38 cellular contexts compared by ENCODE assay signal in the genomic region with DNA sequence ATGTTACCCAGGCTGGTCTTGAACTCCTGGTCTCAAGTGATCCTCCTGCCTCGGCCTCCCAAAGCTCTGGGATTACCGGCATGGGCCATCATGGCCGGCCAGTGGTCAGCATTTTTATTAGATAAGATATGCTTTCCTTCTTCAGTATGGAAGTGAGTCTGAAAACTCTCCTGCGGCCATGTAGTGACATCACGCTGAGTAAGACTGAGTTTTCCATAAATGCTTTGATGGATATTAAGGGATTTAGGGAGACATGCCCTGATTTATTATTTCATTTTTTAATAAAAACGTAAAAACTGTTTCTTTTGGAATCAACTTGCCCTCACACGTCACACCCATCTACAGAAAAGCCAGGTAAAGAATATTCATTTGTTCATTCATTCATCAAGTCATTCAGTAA. TPM values are rescaled to one million over a fixed set of nuclear protein-coding genes. Genes with fewer than 3 reads are reported as not detected.
"Had no signal": no experiment of that assay in that cellular context is flagged by ENCODE, and none has a peak within 500 bp of the region (broad histone marks: within the 10 kb centered on the region; RNA-seq: fewer than 3 reads in every experiment).

No MANE protein-coding gene starts in this region.

- H3K36me3 ChIP-seq: adrenal gland, ascending aorta, brain microvascular endothelial cell, cardiac muscle cell had no signal

- H3K4me3 ChIP-seq: adrenal gland, ascending aorta, body of pancreas, breast epithelium, cardiac muscle cell had no signal

- H3K9me3 ChIP-seq: adrenal gland, ascending aorta, body of pancreas, breast epithelium had no signal

- H3K27ac ChIP-seq: adrenal gland, ascending aorta, body of pancreas, brain microvascular endothelial cell, breast epithelium, cardiac muscle cell had no signal

- ATAC-seq: activated naive CD4-positive, alpha-beta T cell treated with anti-CD3 and anti-CD28 coated beads, Interleukin-2, amount 50 U/mL, for 72 hours; activated naive CD8-positive, alpha-beta T cell treated with anti-CD3 and anti-CD28 coated beads, Interleukin-2, amount 50 U/mL, for 24 hours; activated T-cell treated with anti-CD3 and anti-CD28 coated beads, Interleukin-2, amount 50 U/mL, for 4 hours; activated T-cell treated with anti-CD3 and anti-CD28 coated beads, Interleukin-2, amount 50 U/mL, for 72 hours; activated T-helper 17 cell treated with anti-CD3 and anti-CD28 coated beads, Interleukin-2, amount 50 U/mL, for 72 hours; body of pancreas had no signal

- H3K27me3 Mint-ChIP-seq: activated naive CD4-positive, alpha-beta T cell treated with anti-CD3 and anti-CD28 coated beads, Interleukin-2, amount 10 ng/mL, durations not matched to agents 7 days and 5 days; activated naive CD4-positive, alpha-beta T cell treated with anti-CD3 and anti-CD28 coated beads, Interleukin-2, amount 50 U/mL, for 24 hours; activated naive CD8-positive, alpha-beta T cell treated with anti-CD3 and anti-CD28 coated beads, Interleukin-2, amount 10 ng/mL, durations not matched to agents 7 days and 5 days; activated T-cell treated with anti-CD3 and anti-CD28 coated beads, Interleukin-2, amount 50 U/mL, for 24 hours; brain; central memory CD8-positive, alpha-beta T cell had no signal

- H3K27ac Mint-ChIP-seq: activated naive CD4-positive, alpha-beta T cell treated with anti-CD3 and anti-CD28 coated beads for 36 hours; activated naive CD4-positive, alpha-beta T cell treated with anti-CD3 and anti-CD28 coated beads, Interleukin-2, amount 10 ng/mL, durations not matched to agents 7 days and 5 days; activated naive CD4-positive, alpha-beta T cell treated with anti-CD3 and anti-CD28 coated beads, Interleukin-2, amount 50 U/mL, for 24 hours; activated naive CD4-positive, alpha-beta T cell treated with anti-CD3 and anti-CD28 coated beads, Interleukin-2, amount 50 U/mL, for 72 hours; activated naive CD8-positive, alpha-beta T cell; activated naive CD8-positive, alpha-beta T cell treated with anti-CD3 and anti-CD28 coated beads, Interleukin-2, amount 10 ng/mL, durations not matched to agents 7 days and 5 days; activated naive CD8-positive, alpha-beta T cell treated with anti-CD3 and anti-CD28 coated beads, Interleukin-2, amount 50 U/mL, for 24 hours; activated T-cell treated with anti-CD3 and anti-CD28 coated beads, Interleukin-2, amount 50 U/mL, for 24 hours; activated T-cell treated with anti-CD3 and anti-CD28 coated beads, Interleukin-2, amount 50 U/mL, for 72 hours; activated T-helper 1 cell treated with anti-CD3 and anti-CD28 coated beads, Interleukin-12 subunit alpha, Interleukin-12 subunit beta, Interleukin-2, Interleukin-4 antibody, amounts not matched to agents 30 ng/mL and 10 ng/mL and 1 ng/mL, durations not matched to agents 14 hours and 24 hours and 36 hours; activated T-helper 17 cell treated with anti-CD3 and anti-CD28 coated beads, Interleukin-2, amount 50 U/mL, for 72 hours; activated T-helper 2 cell treated with anti-CD3 and anti-CD28 coated beads, Interferon-gamma antibody, Interleukin-2, Interleukin-4, amounts not matched to agents 10 μg/mL and 5 μg/mL and 100 μg/mL, durations not matched to agents 14 hours and 24 hours and 36 hours had no signal

- H3K4me1 Mint-ChIP-seq: activated naive CD4-positive, alpha-beta T cell treated with anti-CD3 and anti-CD28 coated beads, Interleukin-2, amount 10 ng/mL, durations not matched to agents 7 days and 5 days; activated naive CD4-positive, alpha-beta T cell treated with anti-CD3 and anti-CD28 coated beads, Interleukin-2, amount 50 U/mL, for 24 hours; activated naive CD8-positive, alpha-beta T cell treated with anti-CD3 and anti-CD28 coated beads, Interleukin-2, amount 10 ng/mL, durations not matched to agents 7 days and 5 days; activated naive CD8-positive, alpha-beta T cell treated with anti-CD3 and anti-CD28 coated beads, Interleukin-2, amount 50 U/mL, for 24 hours; activated T-helper 17 cell treated with anti-CD3 and anti-CD28 coated beads, Interleukin-2, amount 50 U/mL, for 72 hours; brain; central memory CD8-positive, alpha-beta T cell had no signal

- H3K4me1 ChIP-seq: adrenal gland, ascending aorta, body of pancreas, breast epithelium had no signal

- H3K27me3 ChIP-seq: adrenal gland, ascending aorta, body of pancreas, brain microvascular endothelial cell, breast epithelium, cardiac muscle cell had no signal

- H3K9me3 Mint-ChIP-seq: activated naive CD4-positive, alpha-beta T cell treated with anti-CD3 and anti-CD28 coated beads for 36 hours; activated naive CD4-positive, alpha-beta T cell treated with anti-CD3 and anti-CD28 coated beads, Interleukin-2, amount 10 ng/mL, durations not matched to agents 7 days and 5 days; activated naive CD4-positive, alpha-beta T cell treated with anti-CD3 and anti-CD28 coated beads, Interleukin-2, amount 50 U/mL, for 24 hours; activated naive CD4-positive, alpha-beta T cell treated with anti-CD3 and anti-CD28 coated beads, Interleukin-2, amount 50 U/mL, for 72 hours; activated naive CD8-positive, alpha-beta T cell treated with anti-CD3 and anti-CD28 coated beads, Interleukin-2, amount 10 ng/mL, durations not matched to agents 7 days and 5 days; activated naive CD8-positive, alpha-beta T cell treated with anti-CD3 and anti-CD28 coated beads, Interleukin-2, amount 50 U/mL, for 24 hours; activated T-cell treated with anti-CD3 and anti-CD28 coated beads, Interleukin-2, amount 50 U/mL, for 24 hours; activated T-cell treated with anti-CD3 and anti-CD28 coated beads, Interleukin-2, amount 50 U/mL, for 4 hours; activated T-cell treated with anti-CD3 and anti-CD28 coated beads, Interleukin-2, amount 50 U/mL, for 72 hours; activated T-helper 1 cell treated with anti-CD3 and anti-CD28 coated beads, Interleukin-12 subunit alpha, Interleukin-12 subunit beta, Interleukin-2, Interleukin-4 antibody, amounts not matched to agents 30 ng/mL and 10 ng/mL and 1 ng/mL, durations not matched to agents 14 hours and 24 hours and 36 hours; activated T-helper 17 cell treated with anti-CD3 and anti-CD28 coated beads, Interleukin-2, amount 50 U/mL, for 72 hours; activated T-helper 2 cell treated with anti-CD3 and anti-CD28 coated beads, Interferon-gamma antibody, Interleukin-2, Interleukin-4, amounts not matched to agents 10 μg/mL and 5 μg/mL and 100 μg/mL, durations not matched to agents 14 hours and 24 hours and 36 hours; brain; central memory CD8-positive, alpha-beta T cell had no signal

- H3K4me3 Mint-ChIP-seq: activated naive CD4-positive, alpha-beta T cell treated with anti-CD3 and anti-CD28 coated beads for 36 hours; activated naive CD4-positive, alpha-beta T cell treated with anti-CD3 and anti-CD28 coated beads, Interleukin-2, amount 10 ng/mL, durations not matched to agents 7 days and 5 days; activated naive CD4-positive, alpha-beta T cell treated with anti-CD3 and anti-CD28 coated beads, Interleukin-2, amount 50 U/mL, for 24 hours; activated naive CD8-positive, alpha-beta T cell; activated naive CD8-positive, alpha-beta T cell treated with anti-CD3 and anti-CD28 coated beads, Interleukin-2, amount 10 ng/mL, durations not matched to agents 7 days and 5 days; activated naive CD8-positive, alpha-beta T cell treated with anti-CD3 and anti-CD28 coated beads, Interleukin-2, amount 50 U/mL, for 24 hours; activated T-cell treated with anti-CD3 and anti-CD28 coated beads, Interleukin-2, amount 50 U/mL, for 24 hours; activated T-cell treated with anti-CD3 and anti-CD28 coated beads, Interleukin-2, amount 50 U/mL, for 4 hours; activated T-cell treated with anti-CD3 and anti-CD28 coated beads, Interleukin-2, amount 50 U/mL, for 72 hours; activated T-helper 1 cell treated with anti-CD3 and anti-CD28 coated beads, Interleukin-12 subunit alpha, Interleukin-12 subunit beta, Interleukin-2, Interleukin-4 antibody, amounts not matched to agents 30 ng/mL and 10 ng/mL and 1 ng/mL, durations not matched to agents 14 hours and 24 hours and 36 hours; activated T-helper 17 cell treated with anti-CD3 and anti-CD28 coated beads, Interleukin-2, amount 50 U/mL, for 72 hours; brain; central memory CD8-positive, alpha-beta T cell had no signal

- DNase-seq: activated effector memory CD4-positive, alpha-beta T cell treated with anti-CD3 and anti-CD28 coated beads, Interleukin-2, amount 50 U/mL, for 16 hours; activated effector memory CD4-positive, alpha-beta T cell treated with Interleukin-2 at 50 U/mL for 16 hours; activated gamma-delta T cell; activated gamma-delta T cell treated with Interleukin-2 at 50 U/mL for 16 hours; activated naive CD4-positive, alpha-beta T cell; activated naive CD4-positive, alpha-beta T cell treated with anti-CD3 and anti-CD28 coated beads for 36 hours; activated naive CD4-positive, alpha-beta T cell treated with anti-CD3 and anti-CD28 coated beads, Interleukin-2, amount 10 ng/mL, durations not matched to agents 7 days and 5 days; activated naive CD4-positive, alpha-beta T cell treated with anti-CD3 and anti-CD28 coated beads, Interleukin-2, amount 50 U/mL, for 16 hours; activated naive CD4-positive, alpha-beta T cell treated with Interleukin-2 at 50 U/mL for 16 hours; activated naive CD8-positive, alpha-beta T cell treated with anti-CD3 and anti-CD28 coated beads, Interleukin-2, amount 10 ng/mL, durations not matched to agents 7 days and 5 days; activated naive CD8-positive, alpha-beta T cell treated with anti-CD3 and anti-CD28 coated beads, Interleukin-2, amount 50 U/mL, for 24 hours; activated T-cell treated with anti-CD3 and anti-CD28 coated beads, Interleukin-2, amount 50 U/mL, for 1 hour; activated T-cell treated with anti-CD3 and anti-CD28 coated beads, Interleukin-2, amount 50 U/mL, for 24 hours; activated T-cell treated with anti-CD3 and anti-CD28 coated beads, Interleukin-2, amount 50 U/mL, for 4 hours; activated T-cell treated with anti-CD3 and anti-CD28 coated beads, Interleukin-2, amount 50 U/mL, for 48 hours; activated T-cell treated with anti-CD3 and anti-CD28 coated beads, Interleukin-2, amount 50 U/mL, for 72 hours; adrenal gland; amniotic stem cell; amygdala; anterior cingulate cortex; aorta; body of pancreas; brain microvascular endothelial cell; central memory CD4-positive, alpha-beta T cell; cerebellar nuclear complex had no signal

- H3K36me3 Mint-ChIP-seq: activated naive CD4-positive, alpha-beta T cell treated with anti-CD3 and anti-CD28 coated beads, Interleukin-2, amount 10 ng/mL, durations not matched to agents 7 days and 5 days; activated naive CD4-positive, alpha-beta T cell treated with anti-CD3 and anti-CD28 coated beads, Interleukin-2, amount 50 U/mL, for 24 hours; activated naive CD4-positive, alpha-beta T cell treated with anti-CD3 and anti-CD28 coated beads, Interleukin-2, amount 50 U/mL, for 72 hours; activated naive CD8-positive, alpha-beta T cell; activated naive CD8-positive, alpha-beta T cell treated with anti-CD3 and anti-CD28 coated beads, Interleukin-2, amount 10 ng/mL, durations not matched to agents 7 days and 5 days had no signal

- FAIRE-seq: astrocyte, bronchial epithelial cell had no signal

RNA-seq across cellular contexts. Expression of a gene that starts 48.4 kb away (rescaled TPM):
- total RNA-seq: activated naive CD4-positive, alpha-beta T cell treated with anti-CD3 and anti-CD28 coated beads for 36 hours; activated naive CD4-positive, alpha-beta T cell treated with anti-CD3 and anti-CD28 coated beads, Interleukin-2, amount 50 U/mL, for 72 hours; activated naive CD8-positive, alpha-beta T cell treated with anti-CD3 and anti-CD28 coated beads, Interleukin-2, amount 10 ng/mL, durations not matched to agents 7 days and 5 days; activated T-cell treated with anti-CD3 and anti-CD28 coated beads, Interleukin-2, amount 50 U/mL, for 4 hours; activated T-cell treated with anti-CD3 and anti-CD28 coated beads, Interleukin-2, amount 50 U/mL, for 72 hours; activated T-helper 1 cell treated with anti-CD3 and anti-CD28 coated beads, Interleukin-12 subunit alpha, Interleukin-12 subunit beta, Interleukin-2, Interleukin-4 antibody, amounts not matched to agents 30 ng/mL and 10 ng/mL and 1 ng/mL, durations not matched to agents 14 hours and 24 hours and 36 hours; activated T-helper 17 cell treated with anti-CD3 and anti-CD28 coated beads, Interleukin-2, amount 50 U/mL, for 72 hours; activated T-helper 2 cell treated with anti-CD3 and anti-CD28 coated beads, Interferon-gamma antibody, Interleukin-2, Interleukin-4, amounts not matched to agents 10 μg/mL and 5 μg/mL and 100 μg/mL, durations not matched to agents 14 hours and 24 hours and 36 hours; bronchial epithelial cell had no signal
